ENCODE assay signal across 8 cellular contexts in genomic region chr2:229408356-229408755, GRCh38.
A peak's percentile ranks its signal among the peaks of the same experiment; 100 is the strongest.
DNase-seq lines count a peak whose midpoint lies in the region; ATAC-seq, FAIRE-seq and TF ChIP-seq lines count a peak whose summit lies in the region.

No MANE protein-coding gene starts in this region.

- TF ChIP-seq CTCF in ascending aorta (IDR thresholded peaks at IDR 0.05) (no peak), kidney epithelial cell (IDR thresholded peaks at IDR 0.05; ENCODE audit: insufficient read depth, low read length, poor library complexity, severe bottlenecking) (no peak), WERI-Rb-1 (IDR thresholded peaks at IDR 0.05; ENCODE audit: low read depth, low read length) (no peak)

- DNase-seq in NCI-H146 (lab: John Stamatoyannopoulos, UW) (peak; percentile 23), NCI-H146 treated with DMSO at 0.1 percent for 48 hours (lab: John Stamatoyannopoulos, UW; ENCODE audit: unreplicated experiment) (no peak), ascending aorta (ENCODE audit: low spot score in 2 of 2) (peak in 1 of 2 donors; percentile 84), kidney epithelial cell (ENCODE audit: low read depth) (peak; percentile 88), urothelium cell line (ENCODE audit: low spot score) (peak; percentile 72), WERI-Rb-1 (no peak), NCI-H774 (lab: John Stamatoyannopoulos, UW) (no peak)

- peaks cover 17 to 54% of the 10 kb centered on the region in 2 donors for H3K4me1 ChIP-seq in ascending aorta

- H3K36me3 ChIP-seq in ascending aorta (no peaks in the 10 kb centered on the region), kidney epithelial cell (ENCODE audit: control insufficient read depth, insufficient read depth, low read length) (no peaks in the 10 kb centered on the region), WERI-Rb-1 (no peaks in the 10 kb centered on the region)

- no peak for FAIRE-seq in urothelium cell line (lab: Jason Lieb, UNC)

- H3K4me3 ChIP-seq in ascending aorta (peak overlapping the region in 1 of 2 donors; percentile 52), kidney epithelial cell (ENCODE audit: low read depth, low read length) (no peak overlapping the region), WERI-Rb-1 (ENCODE audit: low read depth, low read length) (no peak overlapping the region)

- H3K9me3 ChIP-seq in ascending aorta (no peaks in the 10 kb centered on the region), WERI-Rb-1 (ENCODE audit: severe bottlenecking) (no peaks in the 10 kb centered on the region)

- no peak for ATAC-seq in GM18907 (IDR thresholded peaks at IDR 0.05; ENCODE audit: unreplicated experiment)

- intact Hi-C loops in ascending aorta (cut with DNase I), result no loop called here

- H3K27ac ChIP-seq in ascending aorta, result peak overlapping the region; percentile 90
- H3K27ac ChIP-seq in WERI-Rb-1, result no peak overlapping the region

- no peaks in the 10 kb centered on the region for H3K27me3 ChIP-seq in ascending aorta
- H3K27me3 ChIP-seq in kidney epithelial cell (ENCODE audit: control insufficient read depth, insufficient read depth, low read length), result no peaks in the 10 kb centered on the region
- H3K27me3 ChIP-seq in WERI-Rb-1 (ENCODE audit: insufficient read depth, low read depth, severe bottlenecking), result peaks cover 80% of the 10 kb centered on the region

Comparison
In these comparisons a context has a peak if more than half of its experiments do, and no peak if none do; other contexts are left out.
1. DNase-seq: peak in NCI-H146 (single experiment), kidney epithelial cell (single experiment) and urothelium cell line (single experiment); none in NCI-H146 treated with DMSO at 0.1 percent for 48 hours (single experiment), WERI-Rb-1 (single experiment) and NCI-H774 (single experiment).